ENCODE assay signal across 8 cellular contexts in genomic region chr4:173334891-173335754, GRCh38. TPM values are rescaled to one million over a fixed set of nuclear protein-coding genes. Genes with fewer than 3 reads are reported as not detected.
DNase-seq lines count a peak whose midpoint lies in the region; ATAC-seq lines count a peak whose summit lies in the region.

No MANE protein-coding gene starts in this region.

- no peaks in the 10 kb centered on the region for H3K27me3 ChIP-seq in HUES64 (ENCODE audit: insufficient read depth, low read length)

- H3K9ac ChIP-seq in HUES64 (ENCODE audit: low read depth, low read length): peak overlapping the region; percentile 100

- ATAC-seq in GM21619 (IDR thresholded peaks at IDR 0.05; ENCODE audit: unreplicated experiment): peak; percentile 38

- DNase-seq in GF-D8 (lab: John Stamatoyannopoulos, UW) (peak; percentile 79), NOMO-1 treated with dmso at 0.1 percent for 144 hours (lab: John Stamatoyannopoulos, UW; ENCODE audit: unreplicated experiment) (peak; percentile 58), germinal center (ENCODE audit: low spot score) (peak; percentile 69), occipital lobe (lab: John Stamatoyannopoulos, UW) (peak; percentile 41), cerebellar nuclear complex (lab: John Stamatoyannopoulos, UW) (no peak)
- DNase-seq in activated gamma-delta T cell treated with anti-CD3 and anti-CD28 coated beads, Interleukin-2, amount 50 U/mL, for 16 hours (ENCODE audit: low read depth): peak; percentile 1

- 2% methylated on average over 51 of the region's 52 CpGs for WGBS in HUES64

- H3K4me3 ChIP-seq in HUES64 (ENCODE audit: low read length): peak overlapping the region; percentile 97

- H3K9me3 ChIP-seq in HUES64 (ENCODE audit: insufficient read depth, low read depth, low read length): no peaks in the 10 kb centered on the region

- H3K27ac ChIP-seq in HUES64 (ENCODE audit: low read depth, low read length): peak overlapping the region; percentile 97

- H3K36me3 ChIP-seq in HUES64 (ENCODE audit: insufficient read depth, low read length): peaks cover 33% of the 10 kb centered on the region

- H3K4me1 ChIP-seq in HUES64 (ENCODE audit: insufficient read depth, low read length): peaks cover 25% of the 10 kb centered on the region; the same call in 1 of the 2 replicates

RNA-seq across cellular contexts. Expression of gene HMGB2, which starts 1.0 kb away (rescaled TPM):
- 252 TPM for polyA plus RNA-seq in HUES64 (2013, experiment 1 of 2)
- 368 TPM for polyA plus RNA-seq in HUES64 (2013, experiment 2 of 2)
- 20.4 TPM for total RNA-seq in occipital lobe

RNA-seq across cellular contexts. Expression of gene SAP30, which starts 35.6 kb away (rescaled TPM):
- 17.7 TPM for polyA plus RNA-seq in HUES64 (2013, experiment 1 of 2)
- 20.7 TPM for polyA plus RNA-seq in HUES64 (2013, experiment 2 of 2)
- total RNA-seq in occipital lobe: 24.5 TPM

Comparison
In these comparisons a context has a peak if more than half of its experiments do, and no peak if none do; other contexts are left out.
1. DNase-seq: peak in GF-D8 (single experiment), NOMO-1 treated with dmso at 0.1 percent for 144 hours (single experiment), activated gamma-delta T cell treated with anti-CD3 and anti-CD28 coated beads, Interleukin-2, amount 50 U/mL, for 16 hours (single experiment), germinal center (single experiment) and occipital lobe (single experiment); none in cerebellar nuclear complex (0 of 2).